1 cellular context compared by ENCODE assay signal in genomic region chr15:90493647-90494046, GRCh38.
TF ChIP-seq lines count a peak whose summit lies in the region.

No MANE protein-coding gene starts in this region.

TF ChIP-seq in SK-N-SH, 30 proteins besides CTCF, POLR2A, EP300 and RAD21:
- TF ChIP-seq PBX3 (IDR thresholded peaks at IDR 0.05) = no peak
TF ChIP-seq in SK-N-SH: peak in this region for 0.
